ENCODE assay signal across 9 cellular contexts in the genomic region with DNA sequence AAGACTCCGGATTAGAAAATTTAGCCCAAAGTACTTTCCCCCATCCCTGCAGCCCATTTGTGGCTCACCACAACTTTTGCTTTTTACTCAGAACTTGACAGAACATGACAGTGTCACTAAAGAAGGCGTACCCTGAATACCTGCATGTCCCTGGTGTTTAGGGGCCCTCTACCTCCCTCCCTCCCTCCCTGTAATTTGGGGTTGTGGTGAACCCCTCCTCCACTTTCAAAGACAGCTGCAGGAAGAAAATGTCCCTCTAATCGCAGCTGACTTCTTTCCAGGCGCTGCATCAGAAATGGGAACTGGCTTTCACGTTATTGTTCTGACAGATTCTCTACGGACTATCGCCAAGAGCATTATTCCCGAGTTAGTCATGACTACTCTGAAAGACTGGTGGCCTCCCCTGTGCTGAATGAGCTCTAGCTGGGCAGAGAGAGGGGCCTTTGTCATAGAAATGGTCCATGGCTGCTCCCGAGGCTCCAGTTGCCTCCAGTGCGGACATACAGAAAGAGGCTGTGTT.
DNase-seq lines count a peak whose midpoint lies in the region; ATAC-seq, FAIRE-seq and TF ChIP-seq lines count a peak whose summit lies in the region.
"Had no signal": no experiment of that assay in that cellular context is flagged by ENCODE, and none has a peak within 500 bp of the region (broad histone marks: within the 10 kb centered on the region; RNA-seq: fewer than 3 reads in every experiment).

No MANE protein-coding gene starts in this region.

- FAIRE-seq in small intestine (lab: Jason Lieb, UNC): no peak

- H3K9me3 ChIP-seq in T-helper 17 cell (ENCODE audit: control insufficient read depth, low read length, poor library complexity, severe bottlenecking): no peaks in the 10 kb centered on the region
- no peaks in the 10 kb centered on the region for H3K9me3 ChIP-seq in MM.1S (replicated peaks; ENCODE audit: insufficient read depth, low read length)
- no peaks in the 10 kb centered on the region for H3K9me3 ChIP-seq in small intestine (ENCODE audit: control insufficient read depth, low read depth)

- H4K20me1 ChIP-seq in MM.1S (ENCODE audit: insufficient read depth, low read length): no peaks in the 10 kb centered on the region

- no peaks in the 10 kb centered on the region for H3F3A ChIP-seq in MM.1S (ENCODE audit: insufficient read depth, low read length)

- peak; percentile 84 for DNase-seq in Ammon's horn (ENCODE audit: low spot score)
- no peak for DNase-seq in T-helper 17 cell
- peak; percentile 72 to 82 for DNase-seq in hippocampal formation (lab: John Stamatoyannopoulos, UW)
- no peak for DNase-seq in MM.1S
- DNase-seq in small intestine: no peak
- DNase-seq: DND-41 had no signal

- no peaks in the 10 kb centered on the region for H3K27me3 Mint-ChIP-seq in T-helper 17 cell

- no peak overlapping the region for H3K27ac ChIP-seq in MM.1S (ENCODE audit: low read length)
- H3K27ac ChIP-seq in small intestine (ENCODE audit: low read depth in 1 of 2, low read length in 1 of 2): no peak overlapping the region

- no peak overlapping the region for H3K4me2 ChIP-seq in MM.1S (ENCODE audit: low read depth, low read length)

- 64 to 83% (median 70%) methylated on average over 10 of the region's 10 CpGs for WGBS in small intestine, 3 donors

- ATAC-seq in GM19351 (IDR thresholded peaks at IDR 0.05; ENCODE audit: unreplicated experiment) (peak; percentile 85), T-helper 17 cell (peak; percentile 75), HG03196 (IDR thresholded peaks at IDR 0.05; ENCODE audit: unreplicated experiment) (no peak), GM18498 (IDR thresholded peaks at IDR 0.05; ENCODE audit: unreplicated experiment) (no peak)

- no peaks in the 10 kb centered on the region for H3K9me2 ChIP-seq in MM.1S (replicated peaks; ENCODE audit: insufficient read depth, low read length)

- H3K4me3 ChIP-seq in MM.1S (ENCODE audit: low read length) (no peak overlapping the region), small intestine (ENCODE audit: low read depth in 1 of 2, low read length in 2 of 2) (no peak overlapping the region)

- no peaks in the 10 kb centered on the region for H3K36me3 ChIP-seq in MM.1S (replicated peaks; ENCODE audit: insufficient read depth, low read length)
- H3K36me3 ChIP-seq in small intestine (ENCODE audit: control insufficient read depth in 2 of 2, insufficient read depth in 2 of 2, low read length in 2 of 2): no peaks in the 10 kb centered on the region

- no peaks in the 10 kb centered on the region for H3K36me3 Mint-ChIP-seq in T-helper 17 cell (ENCODE audit: low read depth)

- H3K79me2 ChIP-seq in MM.1S (ENCODE audit: low read length): peaks cover 6% of the 10 kb centered on the region; the same call in 1 of the 2 replicates

- no peaks in the 10 kb centered on the region for H3K27me3 ChIP-seq in MM.1S (replicated peaks; ENCODE audit: insufficient read depth, low read length)
- H3K27me3 ChIP-seq in small intestine (ENCODE audit: control insufficient read depth in 2 of 2, insufficient read depth in 2 of 2, low read length in 2 of 2): no peaks in the 10 kb centered on the region

- peaks cover 40% of the 10 kb centered on the region for H3K4me1 Mint-ChIP-seq in T-helper 17 cell

- no peak overlapping the region for H3K9ac ChIP-seq in MM.1S (ENCODE audit: low read length)

- H3K4me3 Mint-ChIP-seq in T-helper 17 cell: peak overlapping the region; percentile 19

- H2AFZ ChIP-seq in MM.1S (ENCODE audit: low read length): no peak overlapping the region

- no peak for TF ChIP-seq CTCF in MM.1S (IDR thresholded peaks at IDR 0.05; ENCODE audit: low read length)

- peak overlapping the region; percentile 81 for H3K27ac Mint-ChIP-seq in T-helper 17 cell

- H3K4me1 ChIP-seq in MM.1S (ENCODE audit: low read length) (no peaks in the 10 kb centered on the region), small intestine (ENCODE audit: control insufficient read depth in 2 of 2, insufficient read depth in 1 of 2, low read depth in 1 of 2, low read length in 1 of 2) (no peaks in the 10 kb centered on the region)

Comparison
In these comparisons a context has a peak if more than half of its experiments do, and no peak if none do; other contexts are left out.
1. DNase-seq: peak in Ammon's horn (single experiment) and hippocampal formation (2 of 2); none in T-helper 17 cell (0 of 3), MM.1S (single experiment) and small intestine (single experiment).
2. ATAC-seq: peak in GM19351 (single experiment) and T-helper 17 cell (single experiment); none in HG03196 (single experiment) and GM18498 (single experiment).